Comparison of ENCODE assay signal across 8 cellular contexts in the genomic region with DNA sequence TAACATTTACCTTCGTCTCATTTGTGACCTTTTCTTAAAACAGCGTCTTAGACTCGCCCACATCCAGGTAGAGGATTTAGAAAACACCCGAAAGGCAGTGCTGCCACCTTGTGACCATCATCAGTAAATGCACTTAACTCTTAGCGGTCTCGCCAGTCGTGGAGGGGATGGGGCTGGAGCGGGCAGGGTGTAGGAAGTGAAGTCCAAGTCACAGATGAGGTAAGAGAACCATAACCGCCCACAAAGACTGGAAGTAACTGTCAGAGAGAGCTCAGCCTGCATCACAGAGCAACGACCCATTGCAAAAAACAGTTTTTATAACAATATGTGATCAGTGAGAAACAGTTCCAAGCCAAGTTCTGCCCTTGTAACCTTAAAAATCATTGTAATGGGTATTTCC. TPM values are rescaled to one million over a fixed set of nuclear protein-coding genes. Genes with fewer than 3 reads are reported as not detected.
A peak's percentile ranks its signal among the peaks of the same experiment; 100 is the strongest.
DNase-seq lines count a peak whose midpoint lies in the region; ATAC-seq, FAIRE-seq and TF ChIP-seq lines count a peak whose summit lies in the region.

No MANE protein-coding gene starts in this region.

- no peak overlapping the region for H3K9ac ChIP-seq in GM12878 (ENCODE audit: control insufficient read depth, insufficient read depth, low read length)

- no peaks in the 10 kb centered on the region for H3K79me2 ChIP-seq in GM12878 (ENCODE audit: control insufficient read depth, insufficient read depth, low read length)

- no peaks in the 10 kb centered on the region for H3K9me3 ChIP-seq in cardiac muscle cell (ENCODE audit: low read depth)
- no peaks in the 10 kb centered on the region for H3K9me3 ChIP-seq in GM12878 (replicated peaks; ENCODE audit: control insufficient read depth, insufficient read depth, low read length)

- no peak overlapping the region; the same call in 1 of the 2 replicates for H2AFZ ChIP-seq in GM12878 (ENCODE audit: control insufficient read depth, low read depth, low read length)

- SMC1A ChIA-PET in GM12878 (lab: Charles Lee; ENCODE audit: uncharacterized antibody, unreplicated experiment) = interaction anchor here (1.2 to 1.6 kb wide), 4 partner anchors 10 to 133 kb away, joined by 3 to 13 read pairs (median 4); no protein-coding TSS in a partner anchor

- H3K27ac ChIP-seq in cardiac muscle cell (no peak overlapping the region), GM12878 (ENCODE audit: control insufficient read depth, insufficient read depth) (no peak overlapping the region)

- peak; percentile 72 for TF ChIP-seq RAD21 in GM12878 (IDR thresholded peaks at IDR 0.05; ENCODE audit: insufficient read depth, low read depth, low read length)

- H3K4me1 ChIP-seq in cardiac muscle cell (ENCODE audit: low read depth) = no peaks in the 10 kb centered on the region
- H3K4me1 ChIP-seq in GM12878 (ENCODE audit: control insufficient read depth, insufficient read depth, low read length) = peaks cover 5% of the 10 kb centered on the region

- no TSS peak for BruUV-seq in GM12878 (replicated peaks; lab: Mats Ljungman, UMichigan)

- no peak for TF ChIP-seq POLR2A in GM12878 (IDR thresholded peaks at IDR 0.05; ENCODE audit: low read depth, low read length)

- ATAC-seq in Right ventricle myocardium inferior = no peak
- peak; percentile 93 for ATAC-seq in GM12878
- no peak for ATAC-seq in HG03025 (IDR thresholded peaks at IDR 0.05; ENCODE audit: low FRiP score, unreplicated experiment)

- H3K4me2 ChIP-seq in GM12878 (ENCODE audit: control insufficient read depth, insufficient read depth) = peak overlapping the region; percentile 61

- H3K36me3 ChIP-seq in cardiac muscle cell (no peaks in the 10 kb centered on the region), GM12878 (ENCODE audit: control insufficient read depth in 2 of 2, insufficient read depth in 2 of 2, low read length in 1 of 2) (no peaks in the 10 kb centered on the region)

- WGBS in GM12878 (ENCODE audit: insufficient coverage, insufficient replicate concordance, low lambda C conversion rate, missing lambda C conversion rate) = 1% methylated on average over 10 of the region's 10 CpGs

- TF ChIP-seq EP300 in GM12878 (IDR thresholded peaks at IDR 0.05; ENCODE audit: borderline replicate concordance in 1 of 2, control insufficient read depth in 1 of 2, low read depth in 2 of 2, low read length in 2 of 2) = no peak

- RAD21 ChIA-PET in GM12878 (lab: Charles Lee; ENCODE audit: unreplicated experiment) = interaction anchor here (0.7 to 1.3 kb wide), 3 partner anchors 36 to 169 kb away, joined by 3 to 4 read pairs (median 3); no protein-coding TSS in a partner anchor

- in situ Hi-C loops in GM12878 (cut with MboI) = no loop called here

- CTCF ChIA-PET in GM12878 (lab: Yijun Ruan, JAX) = interaction anchor here (0.6 to 4.3 kb wide), 12 partner anchors 10 to 192 kb away, joined by 3 to 71 read pairs (median 7); partner anchors contain the start of gene CEACAM3

- intact Hi-C loops in Right ventricle myocardium inferior (cut with DNase I) (no loop called here), GM12878 (cut with micrococcal nuclease; ENCODE audit: unreplicated experiment) (loop anchor here (1.0 kb wide), 1 partner anchor 32 kb away; no protein-coding TSS in a partner anchor)

- peak; percentile 84 for TF ChIP-seq CTCF in cardiac muscle cell (IDR thresholded peaks at IDR 0.05; ENCODE audit: low read depth, low read length)
- TF ChIP-seq CTCF in GM12878 (IDR thresholded peaks at IDR 0.05 in 2 of 3, conservative IDR thresholded peaks at IDR 0.05 in 1 of 3; ENCODE audit: control insufficient read depth in 2 of 3, extremely low read depth in 1 of 3, insufficient read depth in 1 of 3, low read depth in 3 of 3, low read length in 3 of 3) = peak; percentile 72 to 87 (median 87)

- H3K27me3 ChIP-seq in cardiac muscle cell (no peaks in the 10 kb centered on the region), GM12878 (replicated peaks in 1 of 2; ENCODE audit: control insufficient read depth in 2 of 2, insufficient read depth in 2 of 2, low read length in 1 of 2) (no peaks in the 10 kb centered on the region; a peak in 2 of 4 replicates)

- DNase-seq in cardiac muscle cell (ENCODE audit: low read depth in 1 of 2, low spot score in 1 of 2) (peak; percentile 52 to 80), Right ventricle myocardium inferior (ENCODE audit: missing footprints) (no peak), NCI-H1930 (lab: John Stamatoyannopoulos, UW) (peak; percentile 73 to 76), T-helper 22 cell (ENCODE audit: low read depth) (peak; percentile 46), GM12878 (ENCODE audit: low read depth, low spot score) (peak; percentile 35), iPS-NIHi11 (ENCODE audit: low spot score) (peak; percentile 88)
- peak; percentile 53 to 59 for DNase-seq in stimulated activated CD4-positive, alpha-beta T cell treated with anti-CD3 and anti-CD28 coated beads, Interleukin-15, amount 100 ng/mL, for 48 hours (ENCODE audit: low read depth in 2 of 2)

- no peaks in the 10 kb centered on the region for H4K20me1 ChIP-seq in GM12878 (ENCODE audit: control insufficient read depth, insufficient read depth)

- POLR2A ChIA-PET in GM12878 (lab: Charles Lee) = no interaction called here

- FAIRE-seq in GM12878 (lab: Jason Lieb, UNC) = peak; percentile 98

- H3K4me3 ChIP-seq in cardiac muscle cell (no peak overlapping the region), GM12878 (no peak overlapping the region)

RNA-seq across cellular contexts. Expression of gene CEACAM3, which starts 10.7 kb away (rescaled TPM):
- total RNA-seq in cardiac muscle cell = not detected in 2 replicates
- not detected in 2 replicates for polyA plus RNA-seq in cardiac muscle cell
- total RNA-seq in Right ventricle myocardium inferior = 0.32 TPM
- total RNA-seq in GM12878 (2013; cell fraction: nucleolus; rRNA removed) = not detected in 2 replicates
- not detected in 2 replicates for total RNA-seq in GM12878 (2014; rRNA removed)
- total RNA-seq in GM12878 (2014; rRNA removed; fragmentation: Illumina TruSeq; extraction: Trizol) = not detected in 2 replicates
- not detected in 2 replicates for total RNA-seq in GM12878 (2021)
- not detected for polyA plus RNA-seq in GM12878 (2011; ENCODE audit: low read depth)
- not detected in 2 replicates for polyA plus RNA-seq in GM12878 (2011; rRNA removed)
- polyA plus RNA-seq in GM12878 (2011; cell fraction: cytosol; rRNA removed) = not detected in 2 replicates
- polyA plus RNA-seq in GM12878 (2011; cell fraction: nucleus; rRNA removed) = not detected in 2 replicates
- polyA plus RNA-seq in GM12878 (2012) = not detected in 2 replicates
- polyA plus RNA-seq in GM12878 (2014; fragmentation: Illumina TruSeq; extraction: Trizol) = not detected in 2 replicates
- not detected for polyA plus RNA-seq in GM12878 (2014; fragmentation: Nextera tagmentation; extraction: Ambion mirVana)
- polyA plus RNA-seq in GM12878 (2014; rRNA removed) = not detected in 2 replicates
- polyA plus RNA-seq in GM12878 (2016; fragmentation: Nextera tagmentation; extraction: Ambion mirVana) = not detected
- not detected in 2 replicates for polyA minus RNA-seq in GM12878 (2011; rRNA and poly(A)+ RNA removed)
- not detected in 2 replicates for polyA minus RNA-seq in GM12878 (2011; cell fraction: cytosol; rRNA and poly(A)+ RNA removed)
- polyA minus RNA-seq in GM12878 (2011; cell fraction: nucleus; rRNA and poly(A)+ RNA removed) = not detected in 2 replicates

RNA-seq across cellular contexts. Expression of gene CEACAM6, which starts 30.3 kb away (rescaled TPM):
- total RNA-seq in cardiac muscle cell (not detected in 2 replicates), Right ventricle myocardium inferior (not detected), GM12878 (2014; rRNA removed) (not detected in 2 replicates), GM12878 (2014; rRNA removed; fragmentation: Illumina TruSeq; extraction: Trizol) (not detected in 2 replicates), GM12878 (2021) (0.26 and 0.27 TPM in 2 replicates)
- polyA plus RNA-seq in cardiac muscle cell (not detected in 2 replicates), GM12878 (2011; rRNA removed) (not detected in 2 replicates), GM12878 (2014; fragmentation: Illumina TruSeq; extraction: Trizol) (not detected in 2 replicates), GM12878 (2014; fragmentation: Nextera tagmentation; extraction: Ambion mirVana) (not detected), GM12878 (2014; rRNA removed) (not detected in 2 replicates), GM12878 (2016; fragmentation: Nextera tagmentation; extraction: Ambion mirVana) (not detected)
- not detected in 2 replicates for total RNA-seq in GM12878 (2013; cell fraction: nucleolus; rRNA removed)
- not detected for polyA plus RNA-seq in GM12878 (2011; ENCODE audit: low read depth)
- not detected in 2 replicates for polyA plus RNA-seq in GM12878 (2011; cell fraction: cytosol; rRNA removed)
- polyA plus RNA-seq in GM12878 (2011; cell fraction: nucleus; rRNA removed) = not detected in 2 replicates
- polyA plus RNA-seq in GM12878 (2012) = not detected in 2 replicates
- polyA minus RNA-seq in GM12878 (2011; rRNA and poly(A)+ RNA removed) = not detected in 2 replicates
- not detected in 2 replicates for polyA minus RNA-seq in GM12878 (2011; cell fraction: cytosol; rRNA and poly(A)+ RNA removed)
- not detected in 2 replicates for polyA minus RNA-seq in GM12878 (2011; cell fraction: nucleus; rRNA and poly(A)+ RNA removed)

RNA-seq across cellular contexts. Expression of gene LYPD4, which starts 58.8 kb away (rescaled TPM):
- total RNA-seq in cardiac muscle cell (not detected in 2 replicates), Right ventricle myocardium inferior (not detected), GM12878 (2014; rRNA removed) (not detected in 2 replicates), GM12878 (2014; rRNA removed; fragmentation: Illumina TruSeq; extraction: Trizol) (not detected in 2 replicates), GM12878 (2021) (not detected in 2 replicates)
- polyA plus RNA-seq in cardiac muscle cell (not detected in 2 replicates), GM12878 (2011; rRNA removed) (not detected in 2 replicates), GM12878 (2014; fragmentation: Illumina TruSeq; extraction: Trizol) (not detected in 2 replicates), GM12878 (2014; fragmentation: Nextera tagmentation; extraction: Ambion mirVana) (not detected), GM12878 (2014; rRNA removed) (not detected in 2 replicates), GM12878 (2016; fragmentation: Nextera tagmentation; extraction: Ambion mirVana) (not detected)
- not detected in 2 replicates for total RNA-seq in GM12878 (2013; cell fraction: nucleolus; rRNA removed)
- not detected for polyA plus RNA-seq in GM12878 (2011; ENCODE audit: low read depth)
- polyA plus RNA-seq in GM12878 (2011; cell fraction: cytosol; rRNA removed) = not detected in 2 replicates
- not detected in 2 replicates for polyA plus RNA-seq in GM12878 (2011; cell fraction: nucleus; rRNA removed)
- polyA plus RNA-seq in GM12878 (2012) = not detected in 2 replicates
- not detected in 2 replicates for polyA minus RNA-seq in GM12878 (2011; rRNA and poly(A)+ RNA removed)
- polyA minus RNA-seq in GM12878 (2011; cell fraction: cytosol; rRNA and poly(A)+ RNA removed) = not detected in 2 replicates
- polyA minus RNA-seq in GM12878 (2011; cell fraction: nucleus; rRNA and poly(A)+ RNA removed) = not detected in 2 replicates

RNA-seq across cellular contexts. Expression of gene DMRTC2, which starts 59.2 kb away (rescaled TPM):
- total RNA-seq in cardiac muscle cell (not detected in 2 replicates), Right ventricle myocardium inferior (not detected), GM12878 (2014; rRNA removed) (not detected in 2 replicates), GM12878 (2014; rRNA removed; fragmentation: Illumina TruSeq; extraction: Trizol) (not detected in 2 replicates), GM12878 (2021) (not detected in 2 replicates)
- polyA plus RNA-seq in cardiac muscle cell (not detected in 2 replicates), GM12878 (2011; rRNA removed) (not detected in 2 replicates), GM12878 (2014; fragmentation: Illumina TruSeq; extraction: Trizol) (not detected in 2 replicates), GM12878 (2014; fragmentation: Nextera tagmentation; extraction: Ambion mirVana) (not detected), GM12878 (2014; rRNA removed) (not detected in 2 replicates), GM12878 (2016; fragmentation: Nextera tagmentation; extraction: Ambion mirVana) (not detected)
- total RNA-seq in GM12878 (2013; cell fraction: nucleolus; rRNA removed) = not detected in 2 replicates
- not detected for polyA plus RNA-seq in GM12878 (2011; ENCODE audit: low read depth)
- polyA plus RNA-seq in GM12878 (2011; cell fraction: cytosol; rRNA removed) = not detected in 2 replicates
- not detected in 2 replicates for polyA plus RNA-seq in GM12878 (2011; cell fraction: nucleus; rRNA removed)
- polyA plus RNA-seq in GM12878 (2012) = not detected in 2 replicates
- not detected in 2 replicates for polyA minus RNA-seq in GM12878 (2011; rRNA and poly(A)+ RNA removed)
- polyA minus RNA-seq in GM12878 (2011; cell fraction: cytosol; rRNA and poly(A)+ RNA removed) = not detected in 2 replicates
- polyA minus RNA-seq in GM12878 (2011; cell fraction: nucleus; rRNA and poly(A)+ RNA removed) = not detected in 2 replicates
